Comparison of ENCODE assay signal across 24 cellular contexts in genomic region chr7:23898619-23899018, GRCh38.
"Had no signal": no experiment of that assay in that cellular context is flagged by ENCODE, and none has a peak within 500 bp of the region (broad histone marks: within the 10 kb centered on the region; RNA-seq: fewer than 3 reads in every experiment).

No MANE protein-coding gene starts in this region.

- H3K27me3 ChIP-seq: ovary, sigmoid colon, tibial nerve, uterus had no signal

- H3K9me3 ChIP-seq: left ventricle myocardium inferior, ovary, sigmoid colon, tibial nerve, uterus had no signal

- FAIRE-seq: islet of Langerhans had no signal

- H3K27ac ChIP-seq: left ventricle myocardium inferior, ovary, sigmoid colon, tibial nerve, uterus had no signal

- H3K36me3 ChIP-seq: left ventricle myocardium inferior, ovary, sigmoid colon, tibial nerve, uterus had no signal

- DNase-seq: hypothalamus; immature natural killer cell; kidney; left ventricle myocardium inferior; mesendoderm; naive thymus-derived CD4-positive, alpha-beta T cell; ovary; retina; right cardiac atrium; sigmoid colon; stimulated activated CD4-positive, alpha-beta T cell treated with anti-CD3 and anti-CD28 coated beads, Interleukin-1b, Interleukin-23, amount 100 ng/mL, for 48 hours; stimulated activated CD4-positive, alpha-beta T cell treated with anti-CD3 and anti-CD28 coated beads, Interleukin-2, amount 100 ng/mL, for 48 hours; stimulated activated CD4-positive, alpha-beta T cell treated with anti-CD3 and anti-CD28 coated beads, Interleukin-4, amount 100 ng/mL, for 4 hours; stimulated activated CD8-positive, alpha-beta memory T cell treated with anti-CD3 and anti-CD28 coated beads, Interleukin-4, amount 100 ng/mL, for 48 hours; stimulated activated naive CD4-positive, alpha-beta T cell treated with Interleukin-2 at 50 U/mL for 16 hours; stimulated activated naive CD8-positive, alpha-beta T cell treated with anti-CD3 and anti-CD28 coated beads, Interleukin-15, amount 100 ng/mL, for 72 hours; substantia nigra; uterus had no signal

- ATAC-seq: naive thymus-derived CD4-positive, alpha-beta T cell; natural killer cell treated with Interleukin-12 subunit alpha and Interleukin-12 subunit beta and Interleukin-15 and Interleukin-18, amount 100 ng/mL, for 72 hours; right cardiac atrium; stimulated activated memory B cell treated with anti-CD40 and anti-IgM and Interleukin-4, amounts not matched to agents 10 μg/mL and 1 μg/mL and 100 μg/mL, for 72 hours; stimulated activated naive CD8-positive, alpha-beta T cell treated with anti-CD3 and anti-CD28 coated beads, Interleukin-15, amount 100 ng/mL, for 72 hours had no signal

- H3K4me1 ChIP-seq: left ventricle myocardium inferior, sigmoid colon, tibial nerve, uterus had no signal

- H3K4me3 ChIP-seq: left ventricle myocardium inferior, lung, ovary, sigmoid colon, smooth muscle cell, tibial nerve, uterus had no signal
